8 cellular contexts compared by ENCODE assay signal in genomic region chr7:100118388-100119074, GRCh38. TPM values are rescaled to one million over a fixed set of nuclear protein-coding genes. Genes with fewer than 3 reads are reported as not detected.
DNase-seq lines count a peak whose midpoint lies in the region; ATAC-seq, FAIRE-seq and TF ChIP-seq lines count a peak whose summit lies in the region.

No MANE protein-coding gene starts in this region.

- peaks cover 15% of the 10 kb centered on the region for H3K79me2 ChIP-seq in keratinocyte (ENCODE audit: control insufficient read depth, insufficient read depth, low read length)

- H3K27ac ChIP-seq in keratinocyte (ENCODE audit: control insufficient read depth, insufficient read depth, low read length), result peak overlapping the region; percentile 94
- H3K27ac ChIP-seq in testis, result peak overlapping the region in 1 of 2 donors; percentile 93

- CTCF ChIA-PET in HEK293T (lab: Yijun Ruan, JAX), result no interaction called here

- no peak for TF ChIP-seq POLR2A in testis (IDR thresholded peaks at IDR 0.05)

- WGBS in testis, 2 donors, result 12 to 15% methylated on average over 18 of the region's 18 CpGs

- POLR2A ChIA-PET in HEK293T (lab: Yijun Ruan, JAX), result interaction anchor here (2.0 kb wide), 1 partner anchor 17 kb away, joined by 7 read pairs; the partner anchor contains the start of genes AP4M1 and MCM7

- peaks cover 11% of the 10 kb centered on the region for H3K4me1 Mint-ChIP-seq in T-helper 2 cell treated with Interferon-gamma antibody and Interleukin-4, amounts not matched to agents 5 μg/mL and 100 μg/mL, for 36 hours (ENCODE audit: low read depth)
- H3K4me1 Mint-ChIP-seq in activated naive CD8-positive, alpha-beta T cell treated with anti-CD3 and anti-CD28 coated beads for 36 hours, result peaks cover 11% of the 10 kb centered on the region

- H3K9ac ChIP-seq in keratinocyte (ENCODE audit: control insufficient read depth, extremely low read depth, insufficient read depth, low read length), result peak overlapping the region; percentile 73

- intact Hi-C loops in testis (cut with DNase I; ENCODE audit: low total_unique reads), result no loop called here

- peak overlapping the region; percentile 97 for H3K27ac Mint-ChIP-seq in T-helper 2 cell treated with Interferon-gamma antibody and Interleukin-4, amounts not matched to agents 5 μg/mL and 100 μg/mL, for 36 hours
- peak overlapping the region; percentile 94 for H3K27ac Mint-ChIP-seq in activated naive CD8-positive, alpha-beta T cell treated with anti-CD3 and anti-CD28 coated beads for 36 hours

- peak overlapping the region; percentile 96 for H3K4me3 Mint-ChIP-seq in T-helper 2 cell treated with Interferon-gamma antibody and Interleukin-4, amounts not matched to agents 5 μg/mL and 100 μg/mL, for 36 hours
- H3K4me3 Mint-ChIP-seq in activated naive CD8-positive, alpha-beta T cell treated with anti-CD3 and anti-CD28 coated beads for 36 hours, result peak overlapping the region; percentile 99

- no peak for ATAC-seq in HG03025 (IDR thresholded peaks at IDR 0.05; ENCODE audit: low FRiP score, unreplicated experiment)

- H3K9me3 Mint-ChIP-seq in T-helper 2 cell treated with Interferon-gamma antibody and Interleukin-4, amounts not matched to agents 5 μg/mL and 100 μg/mL, for 36 hours, result no peaks in the 10 kb centered on the region
- H3K9me3 Mint-ChIP-seq in activated naive CD8-positive, alpha-beta T cell treated with anti-CD3 and anti-CD28 coated beads for 36 hours, result no peaks in the 10 kb centered on the region

- H3K27me3 ChIP-seq in keratinocyte (ENCODE audit: control insufficient read depth, extremely low read depth, insufficient read depth, low read length), result no peaks in the 10 kb centered on the region
- H3K27me3 ChIP-seq in testis, result no peaks in the 10 kb centered on the region

- H4K20me1 ChIP-seq in keratinocyte (ENCODE audit: control insufficient read depth, extremely low read depth, insufficient read depth, low read length), result peaks cover 3% of the 10 kb centered on the region

- peaks cover 13% of the 10 kb centered on the region for H3K36me3 Mint-ChIP-seq in T-helper 2 cell treated with Interferon-gamma antibody and Interleukin-4, amounts not matched to agents 5 μg/mL and 100 μg/mL, for 36 hours (ENCODE audit: low read depth)
- peaks cover 9% of the 10 kb centered on the region for H3K36me3 Mint-ChIP-seq in activated naive CD8-positive, alpha-beta T cell treated with anti-CD3 and anti-CD28 coated beads for 36 hours

- no peak for DNase-seq in T-helper 2 cell treated with Interferon-gamma antibody and Interleukin-4, amounts not matched to agents 5 μg/mL and 100 μg/mL, for 36 hours (ENCODE audit: low spot score)
- DNase-seq in T-helper 2 cell (no peak), keratinocyte (ENCODE audit: low read depth, low spot score) (no peak), testis (no peak), HEK293T (ENCODE audit: extremely low spot score) (no peak)
- no peak for DNase-seq in activated naive CD8-positive, alpha-beta T cell treated with anti-CD3 and anti-CD28 coated beads for 36 hours
- no peak for DNase-seq in activated effector memory CD4-positive, alpha-beta T cell treated with Interleukin-2 at 50 U/mL for 16 hours

- FAIRE-seq in keratinocyte (lab: Jason Lieb, UNC), result no peak

- H3K9me1 ChIP-seq in keratinocyte (ENCODE audit: control insufficient read depth, extremely low read depth, insufficient read depth, low read length), result no peaks in the 10 kb centered on the region

- no peaks in the 10 kb centered on the region for H3K9me3 ChIP-seq in keratinocyte (ENCODE audit: control insufficient read depth, low read depth, low read length)
- no peaks in the 10 kb centered on the region for H3K9me3 ChIP-seq in testis

- TF ChIP-seq CTCF in keratinocyte (optimal IDR thresholded peaks at IDR 0.05 in 1 of 3, IDR thresholded peaks at IDR 0.05 in 1 of 3, conservative IDR thresholded peaks at IDR 0.05 in 1 of 3; ENCODE audit: extremely low read depth in 1 of 3, insufficient read depth in 2 of 3, low read length in 3 of 3), result no peak
- no peak for TF ChIP-seq CTCF in testis (IDR thresholded peaks at IDR 0.05)

- dilution Hi-C loops in keratinocyte (cut with MboI; ENCODE audit: extremely low pct_ligation_motif_present, low sequenced_read_pairs), result no loop called here

- H3K27me3 Mint-ChIP-seq in T-helper 2 cell treated with Interferon-gamma antibody and Interleukin-4, amounts not matched to agents 5 μg/mL and 100 μg/mL, for 36 hours (ENCODE audit: low read depth), result no peaks in the 10 kb centered on the region
- H3K27me3 Mint-ChIP-seq in activated naive CD8-positive, alpha-beta T cell treated with anti-CD3 and anti-CD28 coated beads for 36 hours, result no peaks in the 10 kb centered on the region

- H2AFZ ChIP-seq in keratinocyte (ENCODE audit: control insufficient read depth, low read length), result peak overlapping the region; percentile 98

- peak overlapping the region; percentile 69 to 97 (median 81) for H3K4me3 ChIP-seq in keratinocyte (ENCODE audit: control insufficient read depth in 2 of 3, extremely low read depth in 1 of 3, insufficient read depth in 2 of 3, low read depth in 1 of 3, low read length in 3 of 3)
- peak overlapping the region; percentile 66 to 73 for H3K4me3 ChIP-seq in testis

- H3K36me3 ChIP-seq in keratinocyte (ENCODE audit: control insufficient read depth in 2 of 2, extremely low read depth in 1 of 2, insufficient read depth in 2 of 2, low read length in 2 of 2) (peaks cover 3 to 7% of the 10 kb centered on the region in 2 experiments), testis (ENCODE audit: low read depth, missing control alignments) (no peaks in the 10 kb centered on the region)

- H3K4me1 ChIP-seq in keratinocyte (ENCODE audit: control insufficient read depth, extremely low read depth, insufficient read depth, low read length) (peaks cover 10% of the 10 kb centered on the region), testis (peaks cover 12% of the 10 kb centered on the region)

- peak overlapping the region; percentile 92 for H3K4me2 ChIP-seq in keratinocyte (ENCODE audit: control insufficient read depth, extremely low read depth, insufficient read depth, low read depth, low read length)

RNA-seq across cellular contexts. Expression of gene TAF6, which starts 0.6 kb away (rescaled TPM):
- 10 to 100 TPM; 59.7 to 61.1 TPM for total RNA-seq in activated naive CD8-positive, alpha-beta T cell treated with anti-CD3 and anti-CD28 coated beads for 36 hours
- polyA plus RNA-seq in keratinocyte (4.5 to 11.7 TPM (median 7.6 TPM) in 3 replicates), testis (ENCODE audit: insufficient read depth, low read depth, low replicate concordance) (95.4 TPM)
- 12.9 TPM for polyA plus RNA-seq in keratinocyte (2011; ENCODE audit: low read depth)
- 8.6 and 15.7 TPM in 2 replicates for polyA plus RNA-seq in keratinocyte (2011; cell fraction: cytosol; rRNA removed)
- 17.4 and 24.3 TPM in 2 replicates for polyA plus RNA-seq in keratinocyte (2011; cell fraction: nucleus; rRNA removed)
- polyA plus RNA-seq in keratinocyte (2012; ENCODE audit: low replicate concordance), result 17.8 and 28.0 TPM in 2 replicates
- polyA minus RNA-seq in keratinocyte, result 8.3 to 44.3 TPM (median 11.6 TPM) in 3 replicates
- polyA minus RNA-seq in keratinocyte (2011; cell fraction: cytosol; rRNA and poly(A)+ RNA removed), result 9.4 TPM
- polyA minus RNA-seq in keratinocyte (2011; cell fraction: nucleus; rRNA and poly(A)+ RNA removed), result 8.8 and 15.1 TPM in 2 replicates
- 100 to 1,000 TPM in 1 of 2 donors, 10 to 100 TPM in 1; 99.1 to 108 TPM for total RNA-seq in testis

RNA-seq across cellular contexts. Expression of gene CNPY4, which starts 0.9 kb away (rescaled TPM):
- total RNA-seq in activated naive CD8-positive, alpha-beta T cell treated with anti-CD3 and anti-CD28 coated beads for 36 hours, result 10 to 100 TPM; 10.1 to 10.2 TPM
- 7.7 to 9.9 TPM (median 9.8 TPM) in 3 replicates for polyA plus RNA-seq in keratinocyte
- polyA plus RNA-seq in keratinocyte (2011; ENCODE audit: low read depth), result 1.5 TPM
- 4.2 and 5.8 TPM in 2 replicates for polyA plus RNA-seq in keratinocyte (2011; cell fraction: cytosol; rRNA removed)
- polyA plus RNA-seq in keratinocyte (2011; cell fraction: nucleus; rRNA removed), result 15.8 and 18.7 TPM in 2 replicates
- 2.1 and 9.1 TPM in 2 replicates for polyA plus RNA-seq in keratinocyte (2012; ENCODE audit: low replicate concordance)
- polyA minus RNA-seq in keratinocyte, result 1.6 to 3.3 TPM (median 3.1 TPM) in 3 replicates
- polyA minus RNA-seq in keratinocyte (2011; cell fraction: cytosol; rRNA and poly(A)+ RNA removed), result 1.3 TPM
- 3.4 and 6.3 TPM in 2 replicates for polyA minus RNA-seq in keratinocyte (2011; cell fraction: nucleus; rRNA and poly(A)+ RNA removed)
- 10 to 100 TPM; 14.3 to 19.3 TPM for total RNA-seq in testis
- 22.2 TPM for polyA plus RNA-seq in testis (ENCODE audit: insufficient read depth, low read depth, low replicate concordance)

RNA-seq across cellular contexts. Expression of gene MBLAC1, which starts 8.2 kb away (rescaled TPM):
- 1 to 10 TPM; 3.2 to 3.3 TPM for total RNA-seq in activated naive CD8-positive, alpha-beta T cell treated with anti-CD3 and anti-CD28 coated beads for 36 hours
- polyA plus RNA-seq in keratinocyte (0.21 to 0.50 TPM (median 0.46 TPM) in 3 replicates), testis (ENCODE audit: insufficient read depth, low read depth, low replicate concordance) (2.9 TPM)
- 0.35 TPM for polyA plus RNA-seq in keratinocyte (2011; ENCODE audit: low read depth)
- polyA plus RNA-seq in keratinocyte (2011; cell fraction: cytosol; rRNA removed), result 0.46 and 0.69 TPM in 2 replicates
- polyA plus RNA-seq in keratinocyte (2011; cell fraction: nucleus; rRNA removed), result 0.55 and 0.59 TPM in 2 replicates
- polyA plus RNA-seq in keratinocyte (2012; ENCODE audit: low replicate concordance), result 0.52 and 1.1 TPM in 2 replicates
- 0.13 TPM in 1 of 3 replicates, not detected in the others for polyA minus RNA-seq in keratinocyte
- polyA minus RNA-seq in keratinocyte (2011; cell fraction: cytosol; rRNA and poly(A)+ RNA removed), result not detected
- polyA minus RNA-seq in keratinocyte (2011; cell fraction: nucleus; rRNA and poly(A)+ RNA removed), result not detected in 2 replicates
- 10 to 100 TPM in 1 of 2 donors, 1 to 10 TPM in 1; 7.2 to 10.2 TPM for total RNA-seq in testis

RNA-seq across cellular contexts. Expression of gene AP4M1, which starts 17.1 kb away (rescaled TPM):
- 10 to 100 TPM; 13.0 to 13.1 TPM for total RNA-seq in activated naive CD8-positive, alpha-beta T cell treated with anti-CD3 and anti-CD28 coated beads for 36 hours
- polyA plus RNA-seq in keratinocyte (13.7 to 15.2 TPM (median 14.2 TPM) in 3 replicates), testis (ENCODE audit: insufficient read depth, low read depth, low replicate concordance) (54.7 TPM)
- polyA plus RNA-seq in keratinocyte (2011; ENCODE audit: low read depth), result 7.9 TPM
- polyA plus RNA-seq in keratinocyte (2011; cell fraction: cytosol; rRNA removed), result 9.8 and 12.0 TPM in 2 replicates
- 26.6 and 29.7 TPM in 2 replicates for polyA plus RNA-seq in keratinocyte (2011; cell fraction: nucleus; rRNA removed)
- polyA plus RNA-seq in keratinocyte (2012; ENCODE audit: low replicate concordance), result 12.0 and 16.5 TPM in 2 replicates
- 10.9 to 14.6 TPM (median 13.2 TPM) in 3 replicates for polyA minus RNA-seq in keratinocyte
- polyA minus RNA-seq in keratinocyte (2011; cell fraction: cytosol; rRNA and poly(A)+ RNA removed), result 24.2 TPM
- 6.6 and 11.1 TPM in 2 replicates for polyA minus RNA-seq in keratinocyte (2011; cell fraction: nucleus; rRNA and poly(A)+ RNA removed)
- 10 to 100 TPM; 39.1 to 51.3 TPM for total RNA-seq in testis

RNA-seq across cellular contexts. Expression of gene MCM7, which starts 17.3 kb away (rescaled TPM):
- total RNA-seq in activated naive CD8-positive, alpha-beta T cell treated with anti-CD3 and anti-CD28 coated beads for 36 hours, result 100 to 1,000 TPM; 476 to 482 TPM
- polyA plus RNA-seq in keratinocyte, result 23.7 to 60.0 TPM (median 46.8 TPM) in 3 replicates
- 20.1 TPM for polyA plus RNA-seq in keratinocyte (2011; ENCODE audit: low read depth)
- polyA plus RNA-seq in keratinocyte (2011; cell fraction: cytosol; rRNA removed), result 15.8 and 21.2 TPM in 2 replicates
- 40.4 and 49.6 TPM in 2 replicates for polyA plus RNA-seq in keratinocyte (2011; cell fraction: nucleus; rRNA removed)
- polyA plus RNA-seq in keratinocyte (2012; ENCODE audit: low replicate concordance), result 24.5 and 67.9 TPM in 2 replicates
- 18.2 to 75.4 TPM (median 68.1 TPM) in 3 replicates for polyA minus RNA-seq in keratinocyte
- 38.2 TPM for polyA minus RNA-seq in keratinocyte (2011; cell fraction: cytosol; rRNA and poly(A)+ RNA removed)
- 15.4 and 18.4 TPM in 2 replicates for polyA minus RNA-seq in keratinocyte (2011; cell fraction: nucleus; rRNA and poly(A)+ RNA removed)
- 10 to 100 TPM; 85.1 to 86.5 TPM for total RNA-seq in testis
- polyA plus RNA-seq in testis (ENCODE audit: insufficient read depth, low read depth, low replicate concordance), result 137 TPM
